Comparison of ENCODE assay signal across 9 cellular contexts in the genomic region with DNA sequence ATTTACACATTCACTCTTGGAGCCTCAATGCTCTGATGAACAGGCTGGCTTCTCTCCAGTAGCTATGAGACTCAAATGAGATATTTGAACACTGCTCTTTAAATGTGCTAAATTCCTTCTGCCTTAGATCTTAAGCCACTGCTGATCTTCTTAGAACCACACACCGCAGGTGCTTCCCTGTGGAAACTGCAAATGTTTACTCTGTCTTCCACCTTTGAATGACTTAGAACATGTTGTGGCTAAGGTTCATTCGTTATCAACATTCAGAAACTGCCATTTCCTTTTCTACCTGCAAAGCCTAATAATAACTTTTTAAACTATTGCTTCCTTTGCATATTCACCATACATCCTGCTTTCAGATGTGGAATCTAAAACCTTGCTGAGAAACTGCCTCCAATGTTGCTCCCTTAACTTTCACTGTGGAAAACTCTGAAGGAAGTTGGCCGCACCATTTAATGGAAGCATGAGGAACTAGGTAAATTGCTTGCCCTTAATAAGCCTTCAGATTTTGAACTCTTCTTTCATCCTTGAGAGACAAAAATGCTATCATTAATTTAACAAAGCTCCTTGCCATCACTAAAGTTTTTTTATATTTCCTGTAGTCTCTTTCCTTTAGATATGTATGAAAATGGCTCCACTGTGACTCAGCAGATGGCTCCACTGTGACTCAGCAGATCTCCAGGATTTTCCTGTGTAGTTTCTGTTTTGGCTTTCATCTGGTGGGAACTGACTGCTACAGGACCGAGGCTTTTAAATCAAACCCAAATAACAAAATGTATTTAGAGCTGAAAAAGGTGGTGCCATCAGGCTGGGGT.
DNase-seq lines count a peak whose midpoint lies in the region; ATAC-seq, FAIRE-seq and TF ChIP-seq lines count a peak whose summit lies in the region.
"Had no signal": no experiment of that assay in that cellular context is flagged by ENCODE, and none has a peak within 500 bp of the region (broad histone marks: within the 10 kb centered on the region; RNA-seq: fewer than 3 reads in every experiment).

No MANE protein-coding gene starts in this region.

- TF ChIP-seq CTCF in GM12878 (IDR thresholded peaks at IDR 0.05 in 2 of 3, conservative IDR thresholded peaks at IDR 0.05 in 1 of 3; ENCODE audit: control insufficient read depth in 2 of 3, extremely low read depth in 1 of 3, insufficient read depth in 1 of 3, low read depth in 3 of 3, low read length in 3 of 3) (no peak), natural killer cell (IDR thresholded peaks at IDR 0.05) (no peak)

- H3K4me1 Mint-ChIP-seq in natural killer cell, result peaks cover 10% of the 10 kb centered on the region in 2 donors

- no peak overlapping the region for H3K27ac Mint-ChIP-seq in natural killer cell

- H3K36me3 ChIP-seq in GM12878 (ENCODE audit: control insufficient read depth in 2 of 2, insufficient read depth in 2 of 2, low read length in 1 of 2), result no peaks in the 10 kb centered on the region

- no peaks in the 10 kb centered on the region for H3K79me2 ChIP-seq in GM12878 (ENCODE audit: control insufficient read depth, insufficient read depth, low read length)

- no peak overlapping the region for H3K4me3 ChIP-seq in GM12878

- no peaks in the 10 kb centered on the region; the same call in 2 of the 3 replicates for H3K9me3 ChIP-seq in GM12878 (replicated peaks; ENCODE audit: control insufficient read depth, insufficient read depth, low read length)

- TF ChIP-seq POLR2A in GM12878 (IDR thresholded peaks at IDR 0.05; ENCODE audit: low read depth, low read length), result no peak

- WGBS in GM12878 (ENCODE audit: insufficient coverage, insufficient replicate concordance, low lambda C conversion rate, missing lambda C conversion rate), result 24% methylated on average over 4 of the region's 4 CpGs

- RAD21 ChIA-PET in GM12878 (lab: Charles Lee; ENCODE audit: unreplicated experiment), result no interaction called here

- CTCF ChIA-PET in GM12878 (lab: Yijun Ruan, JAX), result no interaction called here

- H3K9me3 Mint-ChIP-seq in natural killer cell, result no peaks in the 10 kb centered on the region

- peak; percentile 27 for DNase-seq in DMS 273 (lab: John Stamatoyannopoulos, UW; ENCODE audit: unreplicated experiment)
- DNase-seq in DMS 273 treated with DMSO at 0.1 percent for 48 hours (lab: John Stamatoyannopoulos, UW), result no peak
- DNase-seq in NAMALWA (ENCODE audit: low spot score), result peak; percentile 18
- DNase-seq in GM12878 (ENCODE audit: low read depth, low spot score), result no peak
- no peak for DNase-seq in natural killer cell
- no peak for DNase-seq in NCI-H187 (lab: John Stamatoyannopoulos, UW)

- H2AFZ ChIP-seq in GM12878 (ENCODE audit: control insufficient read depth, low read depth, low read length), result no peak overlapping the region

- SMC1A ChIA-PET in GM12878 (lab: Charles Lee; ENCODE audit: uncharacterized antibody, unreplicated experiment), result no interaction called here

- no peak overlapping the region for H3K27ac ChIP-seq in GM12878 (ENCODE audit: control insufficient read depth, insufficient read depth)
- H3K27ac ChIP-seq: 22Rv1 had no signal

- intact Hi-C loops in GM12878 (cut with micrococcal nuclease; ENCODE audit: unreplicated experiment), result no loop called here
- intact Hi-C loops in natural killer cell (cut with micrococcal nuclease), result no loop called here

- ATAC-seq in GM12878 (no peak), natural killer cell (peak in 2 of 3 donors; percentile 10 to 22), HG03039 (IDR thresholded peaks at IDR 0.05; ENCODE audit: unreplicated experiment) (no peak), GM21528 (IDR thresholded peaks at IDR 0.05; ENCODE audit: low FRiP score, unreplicated experiment) (no peak)

- no TSS peak for BruUV-seq in GM12878 (replicated peaks; lab: Mats Ljungman, UMichigan)

- no peak overlapping the region for H3K9ac ChIP-seq in GM12878 (ENCODE audit: control insufficient read depth, insufficient read depth, low read length)

- no peaks in the 10 kb centered on the region for H3K36me3 Mint-ChIP-seq in natural killer cell

- in situ Hi-C loops in GM12878 (cut with MboI), result no loop called here

- no peaks in the 10 kb centered on the region for H3K4me1 ChIP-seq in GM12878 (ENCODE audit: control insufficient read depth, insufficient read depth, low read length)

- no peaks in the 10 kb centered on the region for H4K20me1 ChIP-seq in GM12878 (ENCODE audit: control insufficient read depth, insufficient read depth)

- no peak overlapping the region for H3K4me3 Mint-ChIP-seq in natural killer cell

- TF ChIP-seq EP300 in GM12878 (IDR thresholded peaks at IDR 0.05; ENCODE audit: borderline replicate concordance in 1 of 2, control insufficient read depth in 1 of 2, low read depth in 2 of 2, low read length in 2 of 2), result no peak

- H3K4me2 ChIP-seq in GM12878 (ENCODE audit: control insufficient read depth, insufficient read depth), result no peak overlapping the region

- TF ChIP-seq RAD21 in GM12878 (IDR thresholded peaks at IDR 0.05; ENCODE audit: insufficient read depth, low read depth, low read length), result no peak

- no peaks in the 10 kb centered on the region; a peak in 1 of 4 replicates for H3K27me3 ChIP-seq in GM12878 (replicated peaks in 1 of 2; ENCODE audit: control insufficient read depth in 2 of 2, insufficient read depth in 2 of 2, low read length in 1 of 2)

- POLR2A ChIA-PET in GM12878 (lab: Charles Lee), result no interaction called here

- no peaks in the 10 kb centered on the region for H3K27me3 Mint-ChIP-seq in natural killer cell (ENCODE audit: low read depth in 2 of 2)

- FAIRE-seq in GM12878 (lab: Jason Lieb, UNC), result no peak

TF ChIP-seq in GM12878, 131 proteins besides CTCF, POLR2A, EP300 and RAD21:
- TF ChIP-seq RUNX3 (IDR thresholded peaks at IDR 0.05; ENCODE audit: low read length) (peak; percentile 48; the same call in 1 of the 2 replicates), KAT2A (conservative IDR thresholded peaks at IDR 0.05; ENCODE audit: control insufficient read depth, low read depth, low read length) (no peak)
TF ChIP-seq in GM12878: peak in this region for 1.

Comparison
In these comparisons a context has a peak if more than half of its experiments do, and no peak if none do; other contexts are left out.
1. DNase-seq: peak in DMS 273 (single experiment) and NAMALWA (single experiment); none in DMS 273 treated with DMSO at 0.1 percent for 48 hours (single experiment), GM12878 (single experiment), natural killer cell (single experiment) and NCI-H187 (0 of 2).
2. ATAC-seq: peak in natural killer cell (2 of 3); none in GM12878 (single experiment), HG03039 (single experiment) and GM21528 (single experiment).